In genomic region chr18:3485153-3486149, GRCh38 we compare ENCODE assay signal across 19 cellular contexts. TPM values are rescaled to one million over a fixed set of nuclear protein-coding genes. Genes with fewer than 3 reads are reported as not detected.
A peak's percentile ranks its signal among the peaks of the same experiment; 100 is the strongest.
DNase-seq lines count a peak whose midpoint lies in the region; ATAC-seq and TF ChIP-seq lines count a peak whose summit lies in the region.
"Had no signal": no experiment of that assay in that cellular context is flagged by ENCODE, and none has a peak within 500 bp of the region (broad histone marks: within the 10 kb centered on the region; RNA-seq: fewer than 3 reads in every experiment).

No MANE protein-coding gene starts in this region.

- TF ChIP-seq CTCF in GM12865 (IDR thresholded peaks at IDR 0.05; ENCODE audit: insufficient read depth, low read depth, low read length, missing control alignments) (no peak), fibroblast of mammary gland (conservative IDR thresholded peaks at IDR 0.05; ENCODE audit: control insufficient read depth, insufficient read depth, low read depth, low read length) (no peak), heart left ventricle (IDR thresholded peaks at IDR 0.05) (no peak), type B pancreatic cell (conservative IDR thresholded peaks at IDR 0.05) (no peak)

- H3K4me3 Mint-ChIP-seq in type B pancreatic cell = no peak overlapping the region
- H3K4me3 Mint-ChIP-seq: activated T-cell treated with anti-CD3 and anti-CD28 coated beads, Interleukin-2, amount 50 U/mL, for 4 hours; stimulated activated naive CD8-positive, alpha-beta T cell treated with anti-CD3 and anti-CD28 coated beads, Interleukin-15, Interleukin-2, amounts not matched to agents 100 ng/mL and 50 ng/mL, for 24 hours had no signal

- H3K36me3 ChIP-seq in heart left ventricle = no peaks in the 10 kb centered on the region
- H3K36me3 ChIP-seq: colonic mucosa, heart right ventricle, uterus had no signal

- peaks cover 6% of the 10 kb centered on the region for H3K27me3 Mint-ChIP-seq in type B pancreatic cell

- H3K4me1 ChIP-seq in heart left ventricle = no peaks in the 10 kb centered on the region
- H3K4me1 ChIP-seq: colonic mucosa, heart right ventricle, uterus had no signal

- WGBS in heart left ventricle, 4 donors = 88 to 94% (median 91%) methylated on average over 9 of the region's 9 CpGs

- no peak for TF ChIP-seq POLR2A in heart left ventricle (IDR thresholded peaks at IDR 0.05)

- no peak overlapping the region for H3K27ac Mint-ChIP-seq in type B pancreatic cell
- H3K27ac Mint-ChIP-seq: stimulated activated naive CD8-positive, alpha-beta T cell treated with anti-CD3 and anti-CD28 coated beads, Interleukin-15, Interleukin-2, amounts not matched to agents 100 ng/mL and 50 ng/mL, for 24 hours had no signal

- no peaks in the 10 kb centered on the region for H3K27me3 ChIP-seq in heart left ventricle
- H3K27me3 ChIP-seq: colonic mucosa, uterus had no signal

- ATAC-seq in GM19035 (IDR thresholded peaks at IDR 0.05; ENCODE audit: unreplicated experiment) = peak; percentile 51
- peak; percentile 44 for ATAC-seq in HG03520 (IDR thresholded peaks at IDR 0.05; ENCODE audit: unreplicated experiment)
- ATAC-seq in heart left ventricle = no peak
- ATAC-seq: activated T-cell treated with anti-CD3 and anti-CD28 coated beads, Interleukin-2, amount 50 U/mL, for 4 hours; heart right ventricle had no signal

- intact Hi-C loops in heart left ventricle (cut with DNase I) = no loop called here

- DNase-seq in GM12865 (ENCODE audit: low read depth) (peak; percentile 34), fibroblast of mammary gland (ENCODE audit: low read depth) (peak; percentile 33), NCI-H1694 treated with DMSO at 0.1 percent for 48 hours (lab: John Stamatoyannopoulos, UW) (no peak), NCI-H510A (lab: John Stamatoyannopoulos, UW) (no peak), heart left ventricle (no peak), type B pancreatic cell (ENCODE audit: extremely low spot score, unreplicated experiment) (no peak)
- DNase-seq: activated CD4-positive, alpha-beta T cell treated with anti-CD3 and anti-CD28 coated beads for 1 hour; activated T-cell treated with anti-CD3 and anti-CD28 coated beads, Interleukin-2, amount 50 U/mL, for 4 hours; AML-193; colonic mucosa; HCEC 1CT; heart right ventricle; NCI-H2107; NCI-H82; uterus had no signal

- H3K9me3 ChIP-seq in heart left ventricle = no peaks in the 10 kb centered on the region
- H3K9me3 ChIP-seq: colonic mucosa, heart right ventricle, uterus had no signal

- no peak overlapping the region for H3K27ac ChIP-seq in heart left ventricle
- H3K27ac ChIP-seq: colonic mucosa, heart right ventricle, uterus had no signal

- H3K36me3 Mint-ChIP-seq in type B pancreatic cell = no peaks in the 10 kb centered on the region

- H3K9me3 Mint-ChIP-seq in type B pancreatic cell = peaks cover 4% of the 10 kb centered on the region
- H3K9me3 Mint-ChIP-seq: activated T-cell treated with anti-CD3 and anti-CD28 coated beads, Interleukin-2, amount 50 U/mL, for 4 hours; stimulated activated naive CD8-positive, alpha-beta T cell treated with anti-CD3 and anti-CD28 coated beads, Interleukin-15, Interleukin-2, amounts not matched to agents 100 ng/mL and 50 ng/mL, for 24 hours had no signal

- H3K4me3 ChIP-seq in GM12865 (ENCODE audit: low read depth, low read length) (no peak overlapping the region), fibroblast of mammary gland (ENCODE audit: control insufficient read depth, low read depth, low read length) (no peak overlapping the region), heart left ventricle (no peak overlapping the region)
- H3K4me3 ChIP-seq: colonic mucosa, heart right ventricle, smooth muscle cell, uterus had no signal

- peaks cover 3% of the 10 kb centered on the region for H3K4me1 Mint-ChIP-seq in type B pancreatic cell (ENCODE audit: unreplicated experiment)

RNA-seq across cellular contexts. Expression of gene TGIF1, which starts 35.5 kb away (rescaled TPM):
- total RNA-seq in heart left ventricle (10 to 100 TPM in 7 of 9 donors, 1 to 10 TPM in 2; 5.0 to 33.5 (median 15.4) TPM), type B pancreatic cell (ENCODE audit: low replicate concordance) (80.7 and 111 TPM in 2 replicates)
- 10 to 100 TPM in 1 of 2 donors, 1 to 10 TPM in 1; 8.8 to 37.5 TPM for polyA plus RNA-seq in heart left ventricle

Comparison
In these comparisons a context has a peak if more than half of its experiments do, and no peak if none do; other contexts are left out.
1. DNase-seq: peak in GM12865 (single experiment) and fibroblast of mammary gland (single experiment); none in NCI-H1694 treated with DMSO at 0.1 percent for 48 hours (single experiment), NCI-H510A (single experiment), heart left ventricle (0 of 5) and type B pancreatic cell (single experiment).
2. ATAC-seq: peak in GM19035 (single experiment) and HG03520 (single experiment); none in heart left ventricle (0 of 4).